ENCODE assay signal across 14 cellular contexts in the genomic region with DNA sequence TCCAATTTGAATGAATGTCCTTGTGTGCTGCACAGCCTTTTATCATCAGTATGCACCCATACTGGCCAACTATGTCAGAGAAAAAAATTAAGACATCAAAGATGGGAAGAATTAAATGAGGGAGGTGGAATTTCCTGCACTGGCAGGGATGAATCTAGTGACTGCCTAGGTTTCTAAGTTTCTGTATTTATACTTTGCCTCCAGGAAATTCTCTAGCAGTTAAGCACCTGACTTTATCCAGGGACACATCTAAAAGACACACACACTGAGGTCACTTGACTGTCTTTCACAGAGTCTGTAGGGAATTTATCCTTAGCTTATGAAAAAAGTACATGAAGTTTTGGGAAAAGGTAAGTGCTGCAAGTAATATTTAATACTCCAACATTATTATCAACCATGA.
DNase-seq lines count a peak whose midpoint lies in the region; FAIRE-seq and TF ChIP-seq lines count a peak whose summit lies in the region.
"Had no signal": no experiment of that assay in that cellular context is flagged by ENCODE, and none has a peak within 500 bp of the region (broad histone marks: within the 10 kb centered on the region; RNA-seq: fewer than 3 reads in every experiment).

No MANE protein-coding gene starts in this region.

- H3K4me3 ChIP-seq in SK-N-MC (peak overlapping the region; percentile 45), osteoblast (ENCODE audit: insufficient read depth, low read length) (no peak overlapping the region)
- H3K4me3 ChIP-seq: BLaER1 had no signal

- peak; percentile 23 for FAIRE-seq in H54 (lab: Jason Lieb, UNC)
- FAIRE-seq: GM19239 had no signal

- no peaks in the 10 kb centered on the region for H4K20me1 ChIP-seq in osteoblast (ENCODE audit: insufficient read depth, low read length)
- H4K20me1 ChIP-seq: BLaER1 had no signal

- H2AFZ ChIP-seq in osteoblast (ENCODE audit: low read length), result no peak overlapping the region

- H3K27ac ChIP-seq in SK-N-MC, result peak overlapping the region; percentile 79
- no peak overlapping the region for H3K27ac ChIP-seq in osteoblast (ENCODE audit: low read depth, low read length)
- H3K27ac ChIP-seq: BLaER1 had no signal

- no peak overlapping the region for H3K9ac ChIP-seq in SK-N-MC (ENCODE audit: insufficient read length)
- H3K9ac ChIP-seq: BLaER1 had no signal

- peak overlapping the region; percentile 0 for H3K4me2 ChIP-seq in osteoblast (ENCODE audit: insufficient read depth, low read length)
- H3K4me2 ChIP-seq: BLaER1 had no signal

- DNase-seq in H54 (ENCODE audit: insufficient read length, low spot score), result no peak
- peak; percentile 50 for DNase-seq in M059J (ENCODE audit: low read depth)
- DNase-seq in SK-N-MC (ENCODE audit: low read depth, low spot score), result no peak
- DNase-seq in osteoblast (ENCODE audit: insufficient read length, low spot score, missing footprints), result no peak
- DNase-seq in NCI-H526 (lab: John Stamatoyannopoulos, UW), result no peak
- no peak for DNase-seq in germinal center (ENCODE audit: low spot score)
- DNase-seq in NCI-H1694 treated with DMSO at 0.1 percent for 48 hours (lab: John Stamatoyannopoulos, UW), result no peak
- DNase-seq: AML-193; Caco-2; CD8-positive, alpha-beta memory T cell; DMS53; GF-D8 had no signal

- no peaks in the 10 kb centered on the region for H3K27me3 ChIP-seq in osteoblast (ENCODE audit: insufficient read depth, low read length)
- H3K27me3 ChIP-seq: BLaER1 had no signal

- no peaks in the 10 kb centered on the region for H3K4me1 ChIP-seq in osteoblast (ENCODE audit: insufficient read depth, low read length)
- H3K4me1 ChIP-seq: BLaER1, Caco-2 had no signal

- no peaks in the 10 kb centered on the region for H3K36me3 ChIP-seq in SK-N-MC (ENCODE audit: insufficient read depth, low read length)
- H3K36me3 ChIP-seq in osteoblast (ENCODE audit: insufficient read depth, low read length), result no peaks in the 10 kb centered on the region
- H3K36me3 ChIP-seq: BLaER1 had no signal

- H3K9me3 ChIP-seq in SK-N-MC (ENCODE audit: low read depth, low read length) (no peaks in the 10 kb centered on the region), osteoblast (ENCODE audit: low read depth, low read length) (no peaks in the 10 kb centered on the region)
- H3K9me3 ChIP-seq: BLaER1, Caco-2 had no signal

- TF ChIP-seq POLR2A in H54 (IDR thresholded peaks at IDR 0.05; ENCODE audit: low read depth, low read length), result no peak

- no peak for TF ChIP-seq CTCF in osteoblast (IDR thresholded peaks at IDR 0.05; ENCODE audit: extremely low read depth, low read depth, low read length)

- H3K79me2 ChIP-seq in osteoblast (ENCODE audit: insufficient read depth, low read length), result no peaks in the 10 kb centered on the region
